In genomic region chr1:37692078-37692833, GRCh38 we compare ENCODE assay signal across 8 cellular contexts. TPM values are rescaled to one million over a fixed set of nuclear protein-coding genes. Genes with fewer than 3 reads are reported as not detected.
DNase-seq lines count a peak whose midpoint lies in the region; ATAC-seq and TF ChIP-seq lines count a peak whose summit lies in the region.

Gene CDCA8, plus strand, starts transcription at chr1:37692516. Its CDS starts 175 bp downstream, at chr1:37692691.

- H3K4me1 ChIP-seq in fibroblast of lung (ENCODE audit: control insufficient read depth, extremely low read depth, insufficient read depth, low read length), result peaks cover 19% of the 10 kb centered on the region

- peaks cover 19% of the 10 kb centered on the region for H3K4me1 Mint-ChIP-seq in activated T-helper 17 cell treated with anti-CD3 and anti-CD28 coated beads, Interleukin-2, amount 50 U/mL, for 72 hours
- H3K4me1 Mint-ChIP-seq in naive thymus-derived CD8-positive, alpha-beta T cell, result peaks cover 23 to 47% (median 44%) of the 10 kb centered on the region in 4 donors

- TF ChIP-seq CTCF in LNCaP clone FGC (IDR thresholded peaks at IDR 0.05; ENCODE audit: control insufficient read depth, extremely low read depth, insufficient read depth) (peak; percentile 77), RWPE1 (conservative IDR thresholded peaks at IDR 0.05; ENCODE audit: low read depth) (peak; percentile 63), fibroblast of lung (conservative IDR thresholded peaks at IDR 0.05 in 1 of 2, IDR thresholded peaks at IDR 0.05 in 1 of 2; ENCODE audit: low read depth in 1 of 2, low read length in 2 of 2) (peak; percentile 50 to 72)

- peak; percentile 89 for ATAC-seq in activated T-helper 17 cell treated with anti-CD3 and anti-CD28 coated beads, Interleukin-2, amount 50 U/mL, for 72 hours (replicated peaks)
- ATAC-seq in naive thymus-derived CD8-positive, alpha-beta T cell, result peak; percentile 88

- H3K9me3 Mint-ChIP-seq in activated T-helper 17 cell treated with anti-CD3 and anti-CD28 coated beads, Interleukin-2, amount 50 U/mL, for 72 hours, result no peaks in the 10 kb centered on the region
- H3K9me3 Mint-ChIP-seq in naive thymus-derived CD8-positive, alpha-beta T cell, result no peaks in the 10 kb centered on the region

- peaks cover 45% of the 10 kb centered on the region for H3K36me3 Mint-ChIP-seq in activated T-helper 17 cell treated with anti-CD3 and anti-CD28 coated beads, Interleukin-2, amount 50 U/mL, for 72 hours (ENCODE audit: low read depth)
- peaks cover 0 to 11% (median 0%) of the 10 kb centered on the region in 3 donors for H3K36me3 Mint-ChIP-seq in naive thymus-derived CD8-positive, alpha-beta T cell

- H3K9ac ChIP-seq in fibroblast of lung (ENCODE audit: insufficient read depth, low read length), result peak within 1 kb of the TSS; percentile 69

- peak; percentile 97 for DNase-seq in ELR (ENCODE audit: low read depth)
- DNase-seq in H4 (ENCODE audit: low spot score), result peak; percentile 96
- DNase-seq in LNCaP clone FGC (ENCODE audit: low read depth), result peak; percentile 93
- peak; percentile 100 for DNase-seq in RWPE1 (ENCODE audit: low spot score)
- DNase-seq in fibroblast of lung (ENCODE audit: low read depth in 2 of 2), result peak; percentile 97
- peak; percentile 94 to 99 (median 98) for DNase-seq in naive thymus-derived CD8-positive, alpha-beta T cell
- peak; percentile 95 to 98 (median 96) for DNase-seq in stimulated activated naive CD4-positive, alpha-beta T cell (lab: John Stamatoyannopoulos, UW)

- H3K36me3 ChIP-seq in fibroblast of lung (ENCODE audit: control insufficient read depth, insufficient read depth, low read length), result peaks cover 2% of the 10 kb centered on the region

- H3K4me3 Mint-ChIP-seq in activated T-helper 17 cell treated with anti-CD3 and anti-CD28 coated beads, Interleukin-2, amount 50 U/mL, for 72 hours, result peak within 1 kb of the TSS; percentile 93
- H3K4me3 Mint-ChIP-seq in naive thymus-derived CD8-positive, alpha-beta T cell, result peak within 1 kb of the TSS; percentile 89 to 98 (median 96)

- POLR2A ChIA-PET in RWPE1 (lab: Yijun Ruan, JAX; ENCODE audit: low non-redundant PET), result interaction anchor here (0.9 kb wide), 1 partner anchor 116 kb away, joined by 3 read pairs; the partner anchor contains the start of gene YRDC
- POLR2A ChIA-PET in naive thymus-derived CD8-positive, alpha-beta T cell (lab: Charles Lee), result interaction anchor here (1.0 to 3.7 kb wide), 8 partner anchors 12 to 1228 kb away, joined by 3 to 41 read pairs (median 4); partner anchors contain the start of genes C1orf122, GNL2, MEAF6 and MRPS15

- no peaks in the 10 kb centered on the region for H4K20me1 ChIP-seq in fibroblast of lung (ENCODE audit: control insufficient read depth, extremely low read depth, insufficient read depth, low read length)

- peak within 1 kb of the TSS; percentile 91 for H2AFZ ChIP-seq in fibroblast of lung (ENCODE audit: low read length)

- H3K27ac ChIP-seq in RWPE1 (peak within 1 kb of the TSS; percentile 79), fibroblast of lung (ENCODE audit: insufficient read depth, low read length) (peak within 1 kb of the TSS; percentile 79)

- peaks cover 59% of the 10 kb centered on the region for H3K79me2 ChIP-seq in fibroblast of lung (ENCODE audit: control insufficient read depth, insufficient read depth, low read length)

- H3K4me2 ChIP-seq in fibroblast of lung (ENCODE audit: extremely low read depth, insufficient read depth, low read length), result peak within 1 kb of the TSS; percentile 96

- H3K9me3 ChIP-seq in fibroblast of lung (ENCODE audit: control insufficient read depth, insufficient read depth, low read depth, low read length), result no peaks in the 10 kb centered on the region

- H3K4me3 ChIP-seq in LNCaP clone FGC (ENCODE audit: low read depth, low read length) (peak within 1 kb of the TSS; percentile 98), fibroblast of lung (replicated peaks in 1 of 4; ENCODE audit: control extremely low read depth in 1 of 4, insufficient read depth in 1 of 4, low read depth in 3 of 4, low read length in 4 of 4) (peak within 1 kb of the TSS; percentile 81 to 95 (median 86))

- CTCF ChIA-PET in RWPE1 (lab: Yijun Ruan, JAX), result interaction anchor here (0.6 to 0.7 kb wide), 3 partner anchors 95 to 1152 kb away, joined by 3 to 7 read pairs (median 4); no protein-coding TSS in a partner anchor

- no peaks in the 10 kb centered on the region for H3K27me3 ChIP-seq in fibroblast of lung (ENCODE audit: control insufficient read depth, insufficient read depth, low read length)

- no peaks in the 10 kb centered on the region for H3K27me3 Mint-ChIP-seq in activated T-helper 17 cell treated with anti-CD3 and anti-CD28 coated beads, Interleukin-2, amount 50 U/mL, for 72 hours
- H3K27me3 Mint-ChIP-seq in naive thymus-derived CD8-positive, alpha-beta T cell, result no peaks in the 10 kb centered on the region

- peak within 1 kb of the TSS; percentile 90 for H3K27ac Mint-ChIP-seq in activated T-helper 17 cell treated with anti-CD3 and anti-CD28 coated beads, Interleukin-2, amount 50 U/mL, for 72 hours
- peak within 1 kb of the TSS; percentile 84 to 98 (median 94) for H3K27ac Mint-ChIP-seq in naive thymus-derived CD8-positive, alpha-beta T cell

RNA-seq across cellular contexts. Expression of gene CDCA8, which starts in this region (rescaled TPM):
- total RNA-seq in H4 (2014; rRNA removed; shearing (Covaris generic)), result 12.4 and 28.5 TPM in 2 replicates
- total RNA-seq in activated T-helper 17 cell treated with anti-CD3 and anti-CD28 coated beads, Interleukin-2, amount 50 U/mL, for 72 hours, result 10 to 100 TPM; 51.2 to 67.5 TPM
- 0.26 and 3.8 TPM in 2 replicates for total RNA-seq in fibroblast of lung
- 9.5 and 47.5 TPM in 2 replicates for polyA plus RNA-seq in fibroblast of lung
- polyA plus RNA-seq in fibroblast of lung (2012), result 6.1 and 31.3 TPM in 2 replicates
- 7.1 and 47.4 TPM in 2 replicates for polyA minus RNA-seq in fibroblast of lung (ENCODE audit: low replicate concordance)
- total RNA-seq in naive thymus-derived CD8-positive, alpha-beta T cell, result 1 to 10 TPM; 1.0 to 1.4 TPM
- 1 to 10 TPM in 1 of 3 donors, under 1 TPM in 2; 0.40 to 2.0 (median 0.54) TPM for polyA plus RNA-seq in naive thymus-derived CD8-positive, alpha-beta T cell

Comparison
In these comparisons a context has a peak if more than half of its experiments do, and no peak if none do; other contexts are left out.
1. Peak in every context shown above with its lines: DNase-seq, ATAC-seq, H3K4me3 ChIP-seq and H3K27ac ChIP-seq.